Comparison of ENCODE assay signal across 23 cellular contexts in genomic region chr21:35606136-35606535, GRCh38.
DNase-seq lines count a peak whose midpoint lies in the region; ATAC-seq and TF ChIP-seq lines count a peak whose summit lies in the region.
"Had no signal": no experiment of that assay in that cellular context is flagged by ENCODE, and none has a peak within 500 bp of the region (broad histone marks: within the 10 kb centered on the region; RNA-seq: fewer than 3 reads in every experiment).

No MANE protein-coding gene starts in this region.

- H3K4me2 ChIP-seq in mammary epithelial cell (ENCODE audit: insufficient read depth, low read depth, low read length) = peak overlapping the region; percentile 50

- intact Hi-C loops in mammary epithelial cell (cut with micrococcal nuclease) = loop anchor here (5.0 kb wide), 2 partner anchors 79 to 94 kb away; no protein-coding TSS in a partner anchor
- intact Hi-C loops in breast epithelium (cut with DNase I; ENCODE audit: low total_unique reads) = no loop called here

- WGBS in mammary epithelial cell (ENCODE audit: low coverage, missing lambda C conversion rate) = 5% methylated on average over 5 of the region's 5 CpGs

- peaks cover 53% of the 10 kb centered on the region for H3K4me1 ChIP-seq in mammary epithelial cell (ENCODE audit: insufficient read depth, low read length)
- no peaks in the 10 kb centered on the region for H3K4me1 ChIP-seq in breast epithelium
- peaks cover 27% of the 10 kb centered on the region for H3K4me1 ChIP-seq in RWPE2 (ENCODE audit: insufficient read depth, poor library complexity, severe bottlenecking)
- H3K4me1 ChIP-seq: BE2C had no signal

- ATAC-seq in RWPE2 (ENCODE audit: low read depth) (peak; percentile 43; the same call in 2 of the 3 replicates), HG02642 (IDR thresholded peaks at IDR 0.05; ENCODE audit: poor library complexity, unreplicated experiment) (no peak), HG03520 (IDR thresholded peaks at IDR 0.05; ENCODE audit: unreplicated experiment) (no peak)
- ATAC-seq: GM12878, HCT116 had no signal

- no peak for TF ChIP-seq POLR2A in breast epithelium (IDR thresholded peaks at IDR 0.05)

- TF ChIP-seq CTCF in mammary epithelial cell (conservative IDR thresholded peaks at IDR 0.05 in 1 of 2, IDR thresholded peaks at IDR 0.05 in 1 of 2; ENCODE audit: extremely low read depth in 1 of 2, insufficient read depth in 1 of 2, low read depth in 1 of 2, low read length in 2 of 2) = no peak
- TF ChIP-seq CTCF in breast epithelium (IDR thresholded peaks at IDR 0.05) = no peak
- TF ChIP-seq CTCF in RWPE2 (IDR thresholded peaks at IDR 0.05; ENCODE audit: poor library complexity, severe bottlenecking) = no peak
- no peak for TF ChIP-seq CTCF in fibroblast of villous mesenchyme (IDR thresholded peaks at IDR 0.05; ENCODE audit: insufficient read depth, low read depth, low read length)

- dilution Hi-C loops in mammary epithelial cell (cut with HindIII; ENCODE audit: low sequenced_read_pairs) = no loop called here

- no peaks in the 10 kb centered on the region for H4K20me1 ChIP-seq in mammary epithelial cell (ENCODE audit: insufficient read depth, low read length)

- H3K27ac ChIP-seq in mammary epithelial cell (ENCODE audit: insufficient read depth, low read depth, low read length) (peak overlapping the region; percentile 85), breast epithelium (no peak overlapping the region), RWPE2 (ENCODE audit: poor library complexity, severe bottlenecking) (peak overlapping the region; percentile 70)

- H3K9me3 ChIP-seq in mammary epithelial cell (replicated peaks; ENCODE audit: insufficient read depth, low read length) (no peaks in the 10 kb centered on the region), breast epithelium (no peaks in the 10 kb centered on the region), RWPE2 (ENCODE audit: severe bottlenecking) (no peaks in the 10 kb centered on the region)
- H3K9me3 ChIP-seq: BE2C had no signal

- H3K4me3 ChIP-seq in mammary epithelial cell (replicated peaks in 1 of 3; ENCODE audit: insufficient read depth in 1 of 3, low read depth in 2 of 3, low read length in 3 of 3) = peak overlapping the region in 2 of 3 experiments; percentile 6 to 10
- no peak overlapping the region for H3K4me3 ChIP-seq in breast epithelium
- no peak overlapping the region for H3K4me3 ChIP-seq in RWPE2 (ENCODE audit: severe bottlenecking)
- H3K4me3 ChIP-seq in fibroblast of villous mesenchyme (ENCODE audit: low read depth, low read length) = no peak overlapping the region
- H3K4me3 ChIP-seq: GM12878 had no signal

- no peaks in the 10 kb centered on the region for H3K79me2 ChIP-seq in mammary epithelial cell (ENCODE audit: insufficient read depth, low read length)

- CTCF ChIA-PET in mammary epithelial cell (lab: Charles Lee; ENCODE audit: low non-redundant PET) = no interaction called here

- H3K27me3 ChIP-seq in mammary epithelial cell (ENCODE audit: insufficient read depth, low read length) (no peaks in the 10 kb centered on the region), breast epithelium (no peaks in the 10 kb centered on the region), RWPE2 (ENCODE audit: insufficient read depth, poor library complexity, severe bottlenecking) (no peaks in the 10 kb centered on the region)
- H3K27me3 ChIP-seq: BE2C had no signal

- H2AFZ ChIP-seq in mammary epithelial cell (ENCODE audit: low read depth, low read length) = peak overlapping the region; percentile 57

- H3K9ac ChIP-seq in mammary epithelial cell (ENCODE audit: insufficient read depth, low read length) = peak overlapping the region; percentile 74

- BruUV-seq in mammary epithelial cell (replicated peaks; lab: Mats Ljungman, UMichigan) = TSS peak; percentile 46

- H3K36me3 ChIP-seq in mammary epithelial cell (ENCODE audit: insufficient read depth, low read length) = no peaks in the 10 kb centered on the region
- no peaks in the 10 kb centered on the region for H3K36me3 ChIP-seq in breast epithelium
- H3K36me3 ChIP-seq in RWPE2 (ENCODE audit: low read depth) = no peaks in the 10 kb centered on the region
- H3K36me3 ChIP-seq: BE2C had no signal

- DNase-seq in mammary epithelial cell = peak; percentile 35
- no peak for DNase-seq in breast epithelium (ENCODE audit: low spot score in 2 of 2)
- DNase-seq in RWPE2 (ENCODE audit: low spot score) = no peak
- DNase-seq in amniotic epithelial cell (ENCODE audit: low read depth) = peak; percentile 31
- peak; percentile 24 for DNase-seq in fibroblast of villous mesenchyme (ENCODE audit: low read depth)
- DNase-seq in 8988T = no peak
- DNase-seq: ACHN; BE2C; C1 segment of cervical spinal cord; CD4-positive, CD25-positive, alpha-beta regulatory T cell; CD8-positive, alpha-beta memory T cell; COR-L47; DMS 273 treated with DMSO at 0.1 percent for 48 hours; DMS53; DND-41; EL; GOT3; H7; HFFc6 had no signal

- in situ Hi-C loops in mammary epithelial cell (cut with MboI; ENCODE audit: low sequenced_read_pairs in 2 of 2) = loop anchor here in 1 of 2 donors (25.0 kb wide), 2 partner anchors 194 to 719 kb away; no protein-coding TSS in a partner anchor

Comparison
In these comparisons a context has a peak if more than half of its experiments do, and no peak if none do; other contexts are left out.
1. DNase-seq: peak in mammary epithelial cell (single experiment), amniotic epithelial cell (single experiment) and fibroblast of villous mesenchyme (single experiment); none in breast epithelium (0 of 2), RWPE2 (single experiment) and 8988T (single experiment).
2. H3K27ac ChIP-seq: peak in mammary epithelial cell (single experiment) and RWPE2 (single experiment); none in breast epithelium (0 of 2).
3. H3K4me3 ChIP-seq: peak in mammary epithelial cell (2 of 3); none in breast epithelium (0 of 3), RWPE2 (single experiment) and fibroblast of villous mesenchyme (single experiment).